Comparison of ENCODE assay signal across 1 cellular context in the genomic region with DNA sequence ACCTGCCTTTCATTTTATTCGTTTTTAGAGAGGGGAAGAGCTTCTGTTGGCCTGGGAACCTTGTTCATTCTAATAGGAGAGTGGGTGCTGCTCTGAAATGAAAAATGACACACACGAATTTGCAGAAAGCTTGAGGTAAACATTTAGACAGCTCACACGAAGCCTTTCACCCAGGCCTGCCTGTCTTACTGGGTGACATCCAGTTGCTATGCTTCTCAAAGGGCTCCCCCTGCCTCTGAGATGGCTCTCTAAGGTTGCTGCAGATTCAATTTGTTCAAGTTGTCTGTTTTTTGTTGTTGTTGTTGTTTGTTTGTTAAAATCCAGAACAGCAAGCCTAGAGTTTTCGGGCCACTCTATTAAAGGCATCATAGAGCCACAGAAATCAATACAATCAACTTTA.
TF ChIP-seq lines count a peak whose summit lies in the region.

No MANE protein-coding gene starts in this region.

TF ChIP-seq in GM12878, 131 proteins besides CTCF, POLR2A, EP300 and RAD21 (continued from another document):
- TF ChIP-seq PKNOX1 (IDR thresholded peaks at IDR 0.05) (peak; percentile 66; the same call in 1 of the 2 replicates), TAF1 (IDR thresholded peaks at IDR 0.05; ENCODE audit: borderline replicate concordance, low read depth, low read length) (no peak), PAX8 (IDR thresholded peaks at IDR 0.05) (no peak), POLR2AphosphoS2 (IDR thresholded peaks at IDR 0.05; ENCODE audit: low read depth, low read length) (no peak), SMC3 (IDR thresholded peaks at IDR 0.05; ENCODE audit: borderline replicate concordance, low read length) (peak; percentile 44; the same call in 1 of the 2 replicates)
- TF ChIP-seq, protein P1, sequence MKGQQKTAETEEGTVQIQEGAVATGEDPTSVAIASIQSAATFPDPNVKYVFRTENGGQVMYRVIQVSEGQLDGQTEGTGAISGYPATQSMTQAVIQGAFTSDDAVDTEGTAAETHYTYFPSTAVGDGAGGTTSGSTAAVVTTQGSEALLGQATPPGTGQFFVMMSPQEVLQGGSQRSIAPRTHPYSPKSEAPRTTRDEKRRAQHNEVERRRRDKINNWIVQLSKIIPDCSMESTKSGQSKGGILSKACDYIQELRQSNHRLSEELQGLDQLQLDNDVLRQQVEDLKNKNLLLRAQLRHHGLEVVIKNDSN (IDR thresholded peaks at IDR 0.05; ENCODE audit: borderline replicate concordance, extremely low read length, insufficient read depth, low read depth, low read length), result no peak
- TF ChIP-seq, protein P2, sequence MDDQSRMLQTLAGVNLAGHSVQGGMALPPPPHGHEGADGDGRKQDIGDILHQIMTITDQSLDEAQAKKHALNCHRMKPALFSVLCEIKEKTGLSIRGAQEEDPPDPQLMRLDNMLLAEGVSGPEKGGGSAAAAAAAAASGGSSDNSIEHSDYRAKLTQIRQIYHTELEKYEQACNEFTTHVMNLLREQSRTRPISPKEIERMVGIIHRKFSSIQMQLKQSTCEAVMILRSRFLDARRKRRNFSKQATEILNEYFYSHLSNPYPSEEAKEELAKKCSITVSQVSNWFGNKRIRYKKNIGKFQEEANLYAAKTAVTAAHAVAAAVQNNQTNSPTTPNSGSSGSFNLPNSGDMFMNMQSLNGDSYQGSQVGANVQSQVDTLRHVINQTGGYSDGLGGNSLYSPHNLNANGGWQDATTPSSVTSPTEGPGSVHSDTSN (IDR thresholded peaks at IDR 0.05; ENCODE audit: insufficient replicate concordance, low read depth, low read length), result peak; percentile 45
